In the genomic region with DNA sequence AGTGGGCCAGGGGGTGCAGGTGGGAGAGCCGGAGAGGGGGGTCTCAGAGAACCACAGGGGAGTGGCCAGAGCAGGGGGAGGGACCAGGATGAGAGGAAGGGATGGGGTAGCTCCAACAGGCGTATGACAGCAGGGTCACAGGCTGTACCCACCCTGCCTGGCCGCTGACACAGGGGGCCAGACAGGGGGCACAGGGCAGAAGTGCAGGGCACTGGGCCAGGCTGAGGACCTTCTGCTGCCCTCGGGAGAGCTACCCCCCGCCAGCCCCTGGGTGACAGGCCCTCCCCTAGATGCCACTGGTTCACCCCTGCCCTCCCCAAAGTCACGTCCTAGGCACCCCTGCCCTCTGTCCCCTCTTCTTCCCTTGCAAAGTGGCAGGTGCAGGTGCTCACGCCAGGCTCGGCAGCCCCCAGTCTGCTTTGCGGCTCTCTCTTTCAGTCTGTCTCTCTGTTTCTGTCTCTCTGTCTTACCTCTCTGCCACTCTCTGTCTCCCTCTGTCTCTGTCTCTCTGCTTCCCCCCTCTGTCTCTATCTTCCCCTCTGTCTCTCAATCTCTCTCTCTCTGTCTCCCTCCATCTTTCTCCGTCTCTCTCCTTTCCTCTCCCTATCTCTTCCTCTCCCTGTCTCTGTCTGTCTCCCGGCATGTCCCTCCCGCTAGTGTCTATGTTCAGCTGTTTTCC, we compare ENCODE assay signal across 15 cellular contexts. TPM values are rescaled to one million over a fixed set of nuclear protein-coding genes. Genes with fewer than 3 reads are reported as not detected.
A peak's percentile ranks its signal among the peaks of the same experiment; 100 is the strongest.
DNase-seq lines count a peak whose midpoint lies in the region; ATAC-seq and TF ChIP-seq lines count a peak whose summit lies in the region.
"Had no signal": no experiment of that assay in that cellular context is flagged by ENCODE, and none has a peak within 500 bp of the region (broad histone marks: within the 10 kb centered on the region; RNA-seq: fewer than 3 reads in every experiment).

No MANE protein-coding gene starts in this region.

- H3K9me3 ChIP-seq in CD4-positive, alpha-beta memory T cell (ENCODE audit: control insufficient read depth in 1 of 2, low read length in 2 of 2) = no peaks in the 10 kb centered on the region
- no peaks in the 10 kb centered on the region for H3K9me3 ChIP-seq in colonic mucosa

- H3K27me3 ChIP-seq in CD4-positive, alpha-beta memory T cell (ENCODE audit: insufficient read depth, low read length) = no peaks in the 10 kb centered on the region
- H3K27me3 ChIP-seq in dorsolateral prefrontal cortex (no peaks in the 10 kb centered on the region), colonic mucosa (no peaks in the 10 kb centered on the region)

- H3K36me3 ChIP-seq in CD4-positive, alpha-beta memory T cell (ENCODE audit: insufficient read depth, low read length) = no peaks in the 10 kb centered on the region
- H3K36me3 ChIP-seq in colonic mucosa = no peaks in the 10 kb centered on the region

- H3K9ac ChIP-seq in colonic mucosa (ENCODE audit: low read depth in 2 of 2, low read length in 2 of 2) = no peak overlapping the region

- no peak overlapping the region for H3K27ac ChIP-seq in CD4-positive, alpha-beta memory T cell (ENCODE audit: low read depth, low read length)
- H3K27ac ChIP-seq in dorsolateral prefrontal cortex (no peak overlapping the region), colonic mucosa (no peak overlapping the region)
- H3K27ac ChIP-seq: RWPE1 had no signal

- CTCF ChIA-PET in CD4-positive, alpha-beta memory T cell (lab: Charles Lee; ENCODE audit: partially characterized antibody) = no interaction called here

- TF ChIP-seq CTCF in CD14-positive monocyte (IDR thresholded peaks at IDR 0.05) (no peak), dorsolateral prefrontal cortex (IDR thresholded peaks at IDR 0.05 in 54 of 56, conservative IDR thresholded peaks at IDR 0.05 in 2 of 56; ENCODE audit: low read depth in 1 of 56, partially characterized antibody in 56 of 56) (no peak), omental fat pad (IDR thresholded peaks at IDR 0.05) (no peak), colonic mucosa (IDR thresholded peaks at IDR 0.05) (no peak)

- H3K27ac Mint-ChIP-seq in CD14-positive monocyte = peak overlapping the region in 2 of 7 donors; percentile 54 to 67
- peak overlapping the region in 5 of 7 donors; percentile 24 to 76 (median 43) for H3K27ac Mint-ChIP-seq in CD4-positive, alpha-beta memory T cell

- POLR2A ChIA-PET in CD4-positive, alpha-beta memory T cell (lab: Charles Lee; ENCODE audit: partially characterized antibody) = no interaction called here

- H3K4me1 Mint-ChIP-seq in CD14-positive monocyte = no peaks in the 10 kb centered on the region
- peaks cover 5 to 8% (median 6%) of the 10 kb centered on the region in 4 donors for H3K4me1 Mint-ChIP-seq in CD4-positive, alpha-beta memory T cell

- DNase-seq in CD14-positive monocyte (ENCODE audit: low spot score) (peak; percentile 24), dorsolateral prefrontal cortex (peak in 6 of 10 donors; percentile 1 to 24 (median 16)), omental fat pad (ENCODE audit: low spot score) (peak; percentile 16), colonic mucosa (no peak), SIG-M5 (lab: John Stamatoyannopoulos, UW) (no peak)
- no peak for DNase-seq in CD4-positive, alpha-beta memory T cell
- DNase-seq: amniotic stem cell, Karpas-422, NCI-H2029, NCI-H748 treated with DMSO at 0.1 percent for 48 hours had no signal

- peaks cover 1 to 3% (median 1%) of the 10 kb centered on the region in 3 donors for H3K27me3 Mint-ChIP-seq in CD14-positive monocyte (ENCODE audit: low read depth in 3 of 3)
- no peaks in the 10 kb centered on the region for H3K27me3 Mint-ChIP-seq in CD4-positive, alpha-beta memory T cell

- intact Hi-C loops in CD14-positive monocyte (cut with micrococcal nuclease) = no loop called here
- intact Hi-C loops in CD4-positive, alpha-beta memory T cell (cut with micrococcal nuclease) = no loop called here
- intact Hi-C loops in dorsolateral prefrontal cortex (cut with DNase I) = no loop called here
- intact Hi-C loops in colonic mucosa (cut with DNase I) = no loop called here

- peaks cover 0 to 2% (median 0%) of the 10 kb centered on the region in 7 donors for H3K9me3 Mint-ChIP-seq in CD14-positive monocyte
- H3K9me3 Mint-ChIP-seq in CD4-positive, alpha-beta memory T cell = no peaks in the 10 kb centered on the region
- H3K9me3 Mint-ChIP-seq: CD8-positive, alpha-beta memory T cell had no signal

- H3K4me3 Mint-ChIP-seq in CD14-positive monocyte = no peak overlapping the region
- no peak overlapping the region for H3K4me3 Mint-ChIP-seq in CD4-positive, alpha-beta memory T cell

- H3K36me3 Mint-ChIP-seq in CD14-positive monocyte = no peaks in the 10 kb centered on the region
- H3K36me3 Mint-ChIP-seq in CD4-positive, alpha-beta memory T cell = no peaks in the 10 kb centered on the region
- H3K36me3 Mint-ChIP-seq: CD8-positive, alpha-beta memory T cell had no signal

- H3K4me1 ChIP-seq in CD4-positive, alpha-beta memory T cell (ENCODE audit: insufficient read depth, low read length) = no peaks in the 10 kb centered on the region
- no peaks in the 10 kb centered on the region for H3K4me1 ChIP-seq in colonic mucosa

- no peak overlapping the region for H3K4me3 ChIP-seq in CD4-positive, alpha-beta memory T cell (ENCODE audit: low read length in 2 of 2)
- H3K4me3 ChIP-seq in dorsolateral prefrontal cortex (no peak overlapping the region), colonic mucosa (no peak overlapping the region)

- ATAC-seq in omental fat pad (ENCODE audit: low FRiP score) (no peak), GM19452 (IDR thresholded peaks at IDR 0.05; ENCODE audit: unreplicated experiment) (no peak), GM19023 (IDR thresholded peaks at IDR 0.05; ENCODE audit: unreplicated experiment) (no peak)

RNA-seq across cellular contexts. Expression of a gene that starts 48.5 kb away (rescaled TPM):
- not detected for polyA plus RNA-seq in CD14-positive monocyte
- total RNA-seq in CD4-positive, alpha-beta memory T cell = under 1 TPM; 0.08 to 0.15 TPM
- under 1 TPM in 1 of 2 donors, not detected in 1; 0.08 TPM for polyA plus RNA-seq in CD4-positive, alpha-beta memory T cell
- 1 to 10 TPM in 72 of 120 experiments, under 1 TPM in 48; 0.24 to 3.3 (median 1.2) TPM for total RNA-seq in dorsolateral prefrontal cortex
- 10 to 100 TPM in 2 of 4 donors, 1 to 10 TPM in 2; 1.3 to 16.5 (median 5.8) TPM for total RNA-seq in omental fat pad
- total RNA-seq in colonic mucosa = 1 to 10 TPM; 2.6 to 3.3 TPM
- total RNA-seq: activated CD8-positive, alpha-beta memory T cell treated with anti-CD3 and anti-CD28 coated beads for 36 hours had no signal
- polyA plus RNA-seq: CD8-positive, alpha-beta memory T cell had no signal

Comparison
In these comparisons a context has a peak if more than half of its experiments do, and no peak if none do; other contexts are left out.
1. DNase-seq: peak in CD14-positive monocyte (single experiment), dorsolateral prefrontal cortex (6 of 10) and omental fat pad (single experiment); none in CD4-positive, alpha-beta memory T cell (0 of 5), colonic mucosa (single experiment) and SIG-M5 (single experiment).